In genomic region chr5:141609921-141610320, GRCh38 we compare ENCODE assay signal across 8 cellular contexts. TPM values are rescaled to one million over a fixed set of nuclear protein-coding genes. Genes with fewer than 3 reads are reported as not detected.
DNase-seq lines count a peak whose midpoint lies in the region; ATAC-seq, FAIRE-seq and TF ChIP-seq lines count a peak whose summit lies in the region.
"Not testable (repeated sequence)": the region's sequence is repeated elsewhere in the genome, so short reads cannot be mapped to it uniquely, and the experiment has no call there.

No MANE protein-coding gene starts in this region.

- not testable (repeated sequence) for H3K9me1 ChIP-seq in K562 (ENCODE audit: control insufficient read depth, insufficient read depth, low read length)

- not testable (repeated sequence) for FAIRE-seq in K562 (lab: Jason Lieb, UNC); small intestine (lab: Jason Lieb, UNC)

- POLR2A ChIA-PET in T-cell (lab: Charles Lee); activated CD4-positive, alpha-beta T cell treated with anti-CD3 and anti-CD28 coated beads, Interleukin-2, amount 10 ng/mL, durations not matched to agents 7 days and 5 days (lab: Charles Lee): not testable (repeated sequence)
- POLR2A ChIA-PET in K562 (lab: Yijun Ruan, JAX): interaction anchor here (0.7 to 3.2 kb wide), 3 partner anchors 9 to 19 kb away, joined by 6 to 16 read pairs (median 6); partner anchors contain the start of gene DIAPH1

- not testable (repeated sequence) for H3K9me3 Mint-ChIP-seq in T-cell; activated CD4-positive, alpha-beta T cell treated with anti-CD3 and anti-CD28 coated beads, Interleukin-2, amount 10 ng/mL, durations not matched to agents 7 days and 5 days; activated T-helper 17 cell treated with anti-CD3 and anti-CD28 coated beads, Interleukin-2, amount 50 U/mL, for 72 hours; naive B cell

- TF ChIP-seq EP300 in K562 (IDR thresholded peaks at IDR 0.05; ENCODE audit: low read length): not testable (repeated sequence)

- H3K4me3 Mint-ChIP-seq in T-cell: peak overlapping the region; percentile 21 to 73 (median 53)
- not testable (repeated sequence) for H3K4me3 Mint-ChIP-seq in activated CD4-positive, alpha-beta T cell treated with anti-CD3 and anti-CD28 coated beads, Interleukin-2, amount 10 ng/mL, durations not matched to agents 7 days and 5 days; naive B cell
- H3K4me3 Mint-ChIP-seq in activated T-helper 17 cell treated with anti-CD3 and anti-CD28 coated beads, Interleukin-2, amount 50 U/mL, for 72 hours: peak overlapping the region; percentile 76

- not testable (repeated sequence) for BruUV-seq in K562 (replicated peaks; lab: Mats Ljungman, UMichigan)

- peaks cover 87 to 99% (median 97%) of the 10 kb centered on the region in 10 experiments for H3K4me1 ChIP-seq in BLaER1 treated with 17β-estradiol and CSF1 and Interleukin-3, amounts not matched to agents 10 nM and 100 nM
- H3K4me1 ChIP-seq in DND-41 (ENCODE audit: insufficient read depth, low read length) (peaks cover 95% of the 10 kb centered on the region), K562 (replicated peaks in 1 of 2; ENCODE audit: control insufficient read depth in 2 of 2, insufficient read depth in 2 of 2, low read length in 2 of 2) (peaks cover 9 to 40% of the 10 kb centered on the region in 2 experiments; a peak in 4 of 5 replicates)
- H3K4me1 ChIP-seq in small intestine (ENCODE audit: control insufficient read depth in 2 of 2, insufficient read depth in 1 of 2, low read depth in 1 of 2, low read length in 1 of 2): not testable (repeated sequence)

- not testable (repeated sequence) for DNase-seq in DND-41; T-cell; activated CD4-positive, alpha-beta T cell treated with anti-CD3 and anti-CD28 coated beads, Interleukin-2, amount 10 ng/mL, durations not matched to agents 7 days and 5 days; K562 (ENCODE audit: extremely low read depth in 1 of 4, low spot score in 3 of 4); naive B cell; small intestine

- H3K27me3 Mint-ChIP-seq in T-cell; activated CD4-positive, alpha-beta T cell treated with anti-CD3 and anti-CD28 coated beads, Interleukin-2, amount 10 ng/mL, durations not matched to agents 7 days and 5 days; activated T-helper 17 cell treated with anti-CD3 and anti-CD28 coated beads, Interleukin-2, amount 50 U/mL, for 72 hours; naive B cell: not testable (repeated sequence)

- H3K4me2 ChIP-seq in BLaER1 treated with 17β-estradiol and CSF1 and Interleukin-3, amounts not matched to agents 10 nM and 100 nM: peak overlapping the region; percentile 81 to 96 (median 91); a peak in 21 of 22 replicates
- H3K4me2 ChIP-seq in DND-41 (ENCODE audit: insufficient read depth, low read length): peak overlapping the region; percentile 38; the same call in 1 of the 2 replicates
- H3K4me2 ChIP-seq in K562 (ENCODE audit: insufficient read depth, low read length): not testable (repeated sequence)

- H3K27me3 ChIP-seq in BLaER1 treated with 17β-estradiol and CSF1 and Interleukin-3, amounts not matched to agents 10 nM and 100 nM; DND-41 (ENCODE audit: insufficient read depth, low read length, poor library complexity); K562 (ENCODE audit: control insufficient read depth in 2 of 2, insufficient read depth in 2 of 2, low read length in 2 of 2); small intestine (ENCODE audit: control insufficient read depth in 2 of 2, insufficient read depth in 2 of 2, low read length in 2 of 2): not testable (repeated sequence)

- not testable (repeated sequence) for TF ChIP-seq CTCF in DND-41 (IDR thresholded peaks at IDR 0.05; ENCODE audit: borderline replicate concordance, extremely low read depth, low read length, poor library complexity, severe bottlenecking); K562 (IDR thresholded peaks at IDR 0.05 in 2 of 3, conservative IDR thresholded peaks at IDR 0.05 in 1 of 3; ENCODE audit: insufficient read depth in 2 of 3, low read depth in 1 of 3, low read length in 3 of 3)

- CTCF ChIA-PET in T-cell (lab: Charles Lee): interaction anchor here (0.5 to 5.3 kb wide), 4 partner anchors 8 to 1220 kb away, joined by 3 to 86 read pairs (median 5); partner anchors contain the start of gene DIAPH1 (in 1 of the 2)
- CTCF ChIA-PET in activated CD4-positive, alpha-beta T cell treated with anti-CD3 and anti-CD28 coated beads, Interleukin-2, amount 10 ng/mL, durations not matched to agents 7 days and 5 days (lab: Charles Lee): interaction anchor here (1.1 to 3.2 kb wide), 2 partner anchors 10 to 18 kb away, joined by 4 to 29 read pairs; partner anchors contain the start of gene DIAPH1
- CTCF ChIA-PET in K562 (lab: Yijun Ruan, JAX; ENCODE audit: low intra/inter-chr PET ratio): not testable (repeated sequence)

- H3K9me3 ChIP-seq in BLaER1 treated with 17β-estradiol and CSF1 and Interleukin-3, amounts not matched to agents 10 nM and 100 nM (replicated peaks in 1 of 11): peaks cover 0 to 22% (median 14%) of the 10 kb centered on the region in 11 experiments; a peak in 12 of 22 replicates
- H3K9me3 ChIP-seq in DND-41 (ENCODE audit: insufficient read depth, low read length, severe bottlenecking); K562 (replicated peaks; ENCODE audit: control insufficient read depth, insufficient read depth, low read depth, low read length); small intestine (ENCODE audit: control insufficient read depth, low read depth): not testable (repeated sequence)

- H4K20me1 ChIP-seq in BLaER1 treated with 17β-estradiol and CSF1 and Interleukin-3, amounts not matched to agents 10 nM and 100 nM: peaks cover 0 to 22% (median 4%) of the 10 kb centered on the region in 11 experiments; a peak in 10 of 22 replicates
- H4K20me1 ChIP-seq in DND-41 (ENCODE audit: insufficient read depth, low read length); K562 (replicated peaks; ENCODE audit: control insufficient read depth, insufficient read depth, low read length): not testable (repeated sequence)

- H3K79me2 ChIP-seq in DND-41 (ENCODE audit: insufficient read depth, low read length): peaks cover 91% of the 10 kb centered on the region
- peaks cover 99% of the 10 kb centered on the region for H3K79me2 ChIP-seq in K562 (ENCODE audit: control insufficient read depth, insufficient read depth, low read length)

- TF ChIP-seq POLR2A in K562 (conservative IDR thresholded peaks at IDR 0.05): not testable (repeated sequence)

- H3K4me1 Mint-ChIP-seq in T-cell (peaks cover 92 to 99% (median 94%) of the 10 kb centered on the region in 3 donors), naive B cell (peaks cover 43 to 78% (median 65%) of the 10 kb centered on the region in 3 donors)
- peaks cover 92% of the 10 kb centered on the region for H3K4me1 Mint-ChIP-seq in activated CD4-positive, alpha-beta T cell treated with anti-CD3 and anti-CD28 coated beads, Interleukin-2, amount 10 ng/mL, durations not matched to agents 7 days and 5 days
- H3K4me1 Mint-ChIP-seq in activated T-helper 17 cell treated with anti-CD3 and anti-CD28 coated beads, Interleukin-2, amount 50 U/mL, for 72 hours: peaks cover 46% of the 10 kb centered on the region

- intact Hi-C loops in K562 (cut with micrococcal nuclease): loop anchor here (10.0 kb wide), 1 partner anchor 1495 kb away; the partner anchor contains the start of gene PURA

- in situ Hi-C loops in K562 (cut with MboI): not testable (repeated sequence)

- peak overlapping the region; percentile 88 to 92 for H3K27ac Mint-ChIP-seq in T-cell
- H3K27ac Mint-ChIP-seq in activated CD4-positive, alpha-beta T cell treated with anti-CD3 and anti-CD28 coated beads, Interleukin-2, amount 10 ng/mL, durations not matched to agents 7 days and 5 days: peak overlapping the region; percentile 95
- H3K27ac Mint-ChIP-seq in activated T-helper 17 cell treated with anti-CD3 and anti-CD28 coated beads, Interleukin-2, amount 50 U/mL, for 72 hours: peak overlapping the region; percentile 87
- peak overlapping the region in 4 of 6 donors; percentile 35 to 58 (median 52) for H3K27ac Mint-ChIP-seq in naive B cell

- H3K36me3 ChIP-seq in BLaER1 treated with 17β-estradiol and CSF1 and Interleukin-3, amounts not matched to agents 10 nM and 100 nM: peaks cover 0 to 63% (median 38%) of the 10 kb centered on the region in 11 experiments; a peak in 19 of 22 replicates
- peaks cover 23% of the 10 kb centered on the region; the same call in 1 of the 2 replicates for H3K36me3 ChIP-seq in DND-41 (ENCODE audit: insufficient read depth, low read length)
- peaks cover 56% of the 10 kb centered on the region; the same call in 2 of the 3 replicates for H3K36me3 ChIP-seq in K562 (ENCODE audit: control insufficient read depth, insufficient read depth, low read length)
- H3K36me3 ChIP-seq in small intestine (ENCODE audit: control insufficient read depth in 2 of 2, insufficient read depth in 2 of 2, low read length in 2 of 2): not testable (repeated sequence)

- H3K4me3 ChIP-seq in BLaER1 treated with 17β-estradiol and CSF1 and Interleukin-3, amounts not matched to agents 10 nM and 100 nM: 0 out of 20 replicates have a peak overlapping the region, but pooled peaks of 1 of the 10 experiments have one; percentile 38
- not testable (repeated sequence) for H3K4me3 ChIP-seq in DND-41 (ENCODE audit: low read depth in 1 of 2, low read length in 2 of 2); K562; small intestine (ENCODE audit: low read depth in 1 of 2, low read length in 2 of 2)

- TF ChIP-seq RAD21 in K562 (CRISPR knock-in tag; conservative IDR thresholded peaks at IDR 0.05 in 1 of 2, IDR thresholded peaks at IDR 0.05 in 1 of 2): not testable (repeated sequence)

- H3K9ac ChIP-seq in BLaER1 treated with 17β-estradiol and CSF1 and Interleukin-3, amounts not matched to agents 10 nM and 100 nM: peak overlapping the region in 4 of 11 experiments; percentile 15 to 75 (median 48); a peak in 4 of 22 replicates
- H3K9ac ChIP-seq in DND-41 (ENCODE audit: low read depth, low read length); K562 (ENCODE audit: insufficient read depth in 1 of 2, low read depth in 2 of 2, low read length in 2 of 2): not testable (repeated sequence)

- not testable (repeated sequence) for ATAC-seq in DND-41 (ENCODE audit: insufficient read depth, low read depth); T-cell (replicated peaks in 1 of 4); activated T-helper 17 cell treated with anti-CD3 and anti-CD28 coated beads, Interleukin-2, amount 50 U/mL, for 72 hours (replicated peaks); K562; naive B cell (ENCODE audit: low read depth in 2 of 2)

- H2AFZ ChIP-seq in DND-41 (ENCODE audit: low read depth, low read length); K562 (ENCODE audit: low read depth, low read length): not testable (repeated sequence)

- H3K36me3 Mint-ChIP-seq in T-cell: peaks cover 21% of the 10 kb centered on the region
- peaks cover 58% of the 10 kb centered on the region for H3K36me3 Mint-ChIP-seq in activated CD4-positive, alpha-beta T cell treated with anti-CD3 and anti-CD28 coated beads, Interleukin-2, amount 10 ng/mL, durations not matched to agents 7 days and 5 days (ENCODE audit: low read depth)
- peaks cover 69% of the 10 kb centered on the region for H3K36me3 Mint-ChIP-seq in activated T-helper 17 cell treated with anti-CD3 and anti-CD28 coated beads, Interleukin-2, amount 50 U/mL, for 72 hours (ENCODE audit: low read depth)
- H3K36me3 Mint-ChIP-seq in naive B cell: not testable (repeated sequence)

- peak overlapping the region in 10 of 11 experiments; percentile 6 to 94 (median 92); a peak in 17 of 22 replicates for H3K27ac ChIP-seq in BLaER1 treated with 17β-estradiol and CSF1 and Interleukin-3, amounts not matched to agents 10 nM and 100 nM
- H3K27ac ChIP-seq in DND-41 (ENCODE audit: low read length) (peak overlapping the region; percentile 92), small intestine (ENCODE audit: low read depth in 1 of 2, low read length in 1 of 2) (peak overlapping the region; percentile 24 to 32)
- H3K27ac ChIP-seq in K562 (ENCODE audit: extremely low read depth, low read depth, low read length): not testable (repeated sequence)

- 86% methylated on average over 4 of the region's 7 CpGs for WGBS in K562 (ENCODE audit: insufficient coverage, low coverage, missing lambda C conversion rate)
- WGBS in small intestine, 3 donors: 97 to 100% (median 99%) methylated on average over 7 of the region's 7 CpGs

RNA-seq across cellular contexts. Expression of gene DIAPH1, which starts 8.9 kb away (rescaled TPM):
- 100 to 1,000 TPM; 190 to 271 (median 211) TPM for total RNA-seq in T-cell
- 100 to 1,000 TPM; 297 to 302 TPM for total RNA-seq in activated CD4-positive, alpha-beta T cell treated with anti-CD3 and anti-CD28 coated beads, Interleukin-2, amount 10 ng/mL, durations not matched to agents 7 days and 5 days
- total RNA-seq in activated T-helper 17 cell treated with anti-CD3 and anti-CD28 coated beads, Interleukin-2, amount 50 U/mL, for 72 hours: 100 to 1,000 TPM; 186 to 268 TPM
- 295 and 514 TPM in 2 replicates for total RNA-seq in K562 (2011; cell fraction: chromatin; rRNA removed; ENCODE audit: low replicate concordance)
- 151 and 162 TPM in 2 replicates for total RNA-seq in K562 (2011; cell fraction: nucleolus; rRNA removed)
- total RNA-seq in K562 (2011; cell fraction: nucleoplasm; rRNA removed): 271 and 317 TPM in 2 replicates
- 90.1 and 91.4 TPM in 2 replicates for total RNA-seq in K562 (2014; rRNA removed)
- total RNA-seq in K562 (2014; rRNA removed; fragmentation: Illumina TruSeq; extraction: Trizol): 73.7 and 84.9 TPM in 2 replicates
- 60.8 and 68.0 TPM in 2 replicates for total RNA-seq in K562 (2015; rRNA removed; fragmentation: Illumina TruSeq; extraction: Trizol)
- 268 and 328 TPM in 2 replicates for total RNA-seq in K562 (2021)
- polyA plus RNA-seq in K562 (2011; rRNA removed): 146 and 159 TPM in 2 replicates
- polyA plus RNA-seq in K562 (2011; cell fraction: cytosol; rRNA removed): 137 TPM in 2 replicates
- 325 and 501 TPM in 2 replicates for polyA plus RNA-seq in K562 (2011; cell fraction: nucleus; rRNA removed)
- 172 and 199 TPM in 2 replicates for polyA plus RNA-seq in K562 (2012)
- polyA plus RNA-seq in K562 (2014; fragmentation: Illumina TruSeq; extraction: Trizol): 261 and 291 TPM in 2 replicates
- polyA plus RNA-seq in K562 (2014; fragmentation: Nextera tagmentation; extraction: Ambion mirVana): 10 to 100 TPM; 75.8 to 97.8 TPM
- 131 and 168 TPM in 2 replicates for polyA plus RNA-seq in K562 (2014; rRNA removed)
- 279 and 286 TPM in 2 replicates for polyA minus RNA-seq in K562 (2011; rRNA and poly(A)+ RNA removed)
- polyA minus RNA-seq in K562 (2011; cell fraction: cytosol; rRNA and poly(A)+ RNA removed): 184 and 249 TPM in 2 replicates
- 108 and 288 TPM in 2 replicates for polyA minus RNA-seq in K562 (2011; cell fraction: nucleus; rRNA and poly(A)+ RNA removed)
- 10 to 100 TPM; 29.5 to 54.9 (median 45.9) TPM for polyA plus RNA-seq in naive B cell (ENCODE audit: low read depth in 6 of 6)
- polyA plus RNA-seq in small intestine: 10 to 100 TPM; 58.4 to 97.3 (median 87.8) TPM

RNA-seq across cellular contexts. Expression of gene HDAC3, which starts 26.7 kb away (rescaled TPM):
- total RNA-seq in T-cell (10 to 100 TPM; 68.5 to 78.5 (median 73.8) TPM), K562 (2014; rRNA removed) (111 and 160 TPM in 2 replicates), K562 (2014; rRNA removed; fragmentation: Illumina TruSeq; extraction: Trizol) (118 and 129 TPM in 2 replicates), K562 (2015; rRNA removed; fragmentation: Illumina TruSeq; extraction: Trizol) (116 and 130 TPM in 2 replicates), K562 (2021) (114 and 119 TPM in 2 replicates)
- 10 to 100 TPM; 70.2 to 73.9 TPM for total RNA-seq in activated CD4-positive, alpha-beta T cell treated with anti-CD3 and anti-CD28 coated beads, Interleukin-2, amount 10 ng/mL, durations not matched to agents 7 days and 5 days
- total RNA-seq in activated T-helper 17 cell treated with anti-CD3 and anti-CD28 coated beads, Interleukin-2, amount 50 U/mL, for 72 hours: 100 to 1,000 TPM; 123 to 174 TPM
- total RNA-seq in K562 (2011; cell fraction: chromatin; rRNA removed; ENCODE audit: low replicate concordance): 380 and 433 TPM in 2 replicates
- 249 and 274 TPM in 2 replicates for total RNA-seq in K562 (2011; cell fraction: nucleolus; rRNA removed)
- 332 and 388 TPM in 2 replicates for total RNA-seq in K562 (2011; cell fraction: nucleoplasm; rRNA removed)
- polyA plus RNA-seq in K562 (2011; rRNA removed) (190 and 191 TPM in 2 replicates), K562 (2014; fragmentation: Illumina TruSeq; extraction: Trizol) (144 and 153 TPM in 2 replicates), K562 (2014; fragmentation: Nextera tagmentation; extraction: Ambion mirVana) (100 to 1,000 TPM in 1 of 2 experiments, 10 to 100 TPM in 1; 89.7 to 107 TPM), K562 (2014; rRNA removed) (120 and 137 TPM in 2 replicates), naive B cell (ENCODE audit: low read depth in 6 of 6) (100 to 1,000 TPM in 3 of 6 donors, 10 to 100 TPM in 3; 88.0 to 173 (median 99.5) TPM), small intestine (10 to 100 TPM; 39.0 to 56.2 (median 42.9) TPM)
- polyA plus RNA-seq in K562 (2011; cell fraction: cytosol; rRNA removed): 207 and 230 TPM in 2 replicates
- polyA plus RNA-seq in K562 (2011; cell fraction: nucleus; rRNA removed): 365 and 426 TPM in 2 replicates
- polyA plus RNA-seq in K562 (2012): 77.6 and 93.4 TPM in 2 replicates
- 136 and 147 TPM in 2 replicates for polyA minus RNA-seq in K562 (2011; rRNA and poly(A)+ RNA removed)
- 73.0 and 87.2 TPM in 2 replicates for polyA minus RNA-seq in K562 (2011; cell fraction: cytosol; rRNA and poly(A)+ RNA removed)
- polyA minus RNA-seq in K562 (2011; cell fraction: nucleus; rRNA and poly(A)+ RNA removed): 80.6 and 114 TPM in 2 replicates

RNA-seq across cellular contexts. Expression of gene RELL2, which starts 26.9 kb away (rescaled TPM):
- 10 to 100 TPM; 15.3 to 30.7 (median 26.0) TPM for total RNA-seq in T-cell
- 10 to 100 TPM; 25.1 to 26.9 TPM for total RNA-seq in activated CD4-positive, alpha-beta T cell treated with anti-CD3 and anti-CD28 coated beads, Interleukin-2, amount 10 ng/mL, durations not matched to agents 7 days and 5 days
- total RNA-seq in activated T-helper 17 cell treated with anti-CD3 and anti-CD28 coated beads, Interleukin-2, amount 50 U/mL, for 72 hours: 10 to 100 TPM; 16.5 to 29.9 TPM
- 14.3 and 44.8 TPM in 2 replicates for total RNA-seq in K562 (2011; cell fraction: chromatin; rRNA removed; ENCODE audit: low replicate concordance)
- 46.6 and 54.9 TPM in 2 replicates for total RNA-seq in K562 (2011; cell fraction: nucleolus; rRNA removed)
- total RNA-seq in K562 (2011; cell fraction: nucleoplasm; rRNA removed): 22.9 and 26.5 TPM in 2 replicates
- 30.7 and 35.5 TPM in 2 replicates for total RNA-seq in K562 (2014; rRNA removed)
- total RNA-seq in K562 (2014; rRNA removed; fragmentation: Illumina TruSeq; extraction: Trizol): 5.0 and 7.0 TPM in 2 replicates
- 14.1 and 14.3 TPM in 2 replicates for total RNA-seq in K562 (2015; rRNA removed; fragmentation: Illumina TruSeq; extraction: Trizol)
- total RNA-seq in K562 (2021): 22.9 and 23.3 TPM in 2 replicates
- polyA plus RNA-seq in K562 (2011; rRNA removed): 17.4 and 17.9 TPM in 2 replicates
- polyA plus RNA-seq in K562 (2011; cell fraction: cytosol; rRNA removed): 15.7 and 32.1 TPM in 2 replicates
- polyA plus RNA-seq in K562 (2011; cell fraction: nucleus; rRNA removed): 65.3 and 140 TPM in 2 replicates
- 4.8 and 10.5 TPM in 2 replicates for polyA plus RNA-seq in K562 (2012)
- 13.3 and 19.8 TPM in 2 replicates for polyA plus RNA-seq in K562 (2014; fragmentation: Illumina TruSeq; extraction: Trizol)
- under 1 TPM; 0.06 to 0.76 TPM for polyA plus RNA-seq in K562 (2014; fragmentation: Nextera tagmentation; extraction: Ambion mirVana)
- 33.8 and 36.0 TPM in 2 replicates for polyA plus RNA-seq in K562 (2014; rRNA removed)
- polyA minus RNA-seq in K562 (2011; rRNA and poly(A)+ RNA removed): 6.0 and 11.9 TPM in 2 replicates
- polyA minus RNA-seq in K562 (2011; cell fraction: cytosol; rRNA and poly(A)+ RNA removed): 7.4 and 8.4 TPM in 2 replicates
- polyA minus RNA-seq in K562 (2011; cell fraction: nucleus; rRNA and poly(A)+ RNA removed): 18.0 and 23.8 TPM in 2 replicates
- polyA plus RNA-seq in naive B cell (ENCODE audit: low read depth in 6 of 6): 1 to 10 TPM; 1.3 to 3.8 (median 2.3) TPM
- polyA plus RNA-seq in small intestine: 1 to 10 TPM; 3.4 to 5.4 (median 4.3) TPM

RNA-seq across cellular contexts. Expression of gene FCHSD1, which starts 41.3 kb away (rescaled TPM):
- total RNA-seq in T-cell (100 to 1,000 TPM in 3 of 5 donors, 10 to 100 TPM in 2; 68.5 to 103 (median 101) TPM), K562 (2014; rRNA removed) (19.2 and 20.6 TPM in 2 replicates), K562 (2014; rRNA removed; fragmentation: Illumina TruSeq; extraction: Trizol) (7.0 and 7.9 TPM in 2 replicates), K562 (2015; rRNA removed; fragmentation: Illumina TruSeq; extraction: Trizol) (12.9 and 13.7 TPM in 2 replicates), K562 (2021) (19.2 and 26.5 TPM in 2 replicates)
- total RNA-seq in activated CD4-positive, alpha-beta T cell treated with anti-CD3 and anti-CD28 coated beads, Interleukin-2, amount 10 ng/mL, durations not matched to agents 7 days and 5 days: 10 to 100 TPM; 58.0 to 59.3 TPM
- 100 to 1,000 TPM in 1 of 2 donors, 10 to 100 TPM in 1; 38.7 to 113 TPM for total RNA-seq in activated T-helper 17 cell treated with anti-CD3 and anti-CD28 coated beads, Interleukin-2, amount 50 U/mL, for 72 hours
- 160 and 307 TPM in 2 replicates for total RNA-seq in K562 (2011; cell fraction: chromatin; rRNA removed; ENCODE audit: low replicate concordance)
- 128 and 139 TPM in 2 replicates for total RNA-seq in K562 (2011; cell fraction: nucleolus; rRNA removed)
- total RNA-seq in K562 (2011; cell fraction: nucleoplasm; rRNA removed): 143 and 150 TPM in 2 replicates
- polyA plus RNA-seq in K562 (2011; rRNA removed) (24.8 and 36.2 TPM in 2 replicates), K562 (2014; fragmentation: Illumina TruSeq; extraction: Trizol) (13.6 and 20.6 TPM in 2 replicates), K562 (2014; fragmentation: Nextera tagmentation; extraction: Ambion mirVana) (under 1 TPM; 0.35 to 0.84 TPM), K562 (2014; rRNA removed) (28.6 and 37.5 TPM in 2 replicates), naive B cell (ENCODE audit: low read depth in 6 of 6) (10 to 100 TPM in 2 of 6 donors, 1 to 10 TPM in 4; 4.9 to 12.1 (median 8.2) TPM), small intestine (10 to 100 TPM in 2 of 3 donors, 1 to 10 TPM in 1; 8.3 to 14.8 (median 12.4) TPM)
- polyA plus RNA-seq in K562 (2011; cell fraction: cytosol; rRNA removed): 11.3 and 18.8 TPM in 2 replicates
- 300 and 346 TPM in 2 replicates for polyA plus RNA-seq in K562 (2011; cell fraction: nucleus; rRNA removed)
- polyA plus RNA-seq in K562 (2012): 16.4 and 35.9 TPM in 2 replicates
- polyA minus RNA-seq in K562 (2011; rRNA and poly(A)+ RNA removed): 7.8 and 12.4 TPM in 2 replicates
- polyA minus RNA-seq in K562 (2011; cell fraction: cytosol; rRNA and poly(A)+ RNA removed): 12.8 and 13.1 TPM in 2 replicates
- 43.8 and 62.2 TPM in 2 replicates for polyA minus RNA-seq in K562 (2011; cell fraction: nucleus; rRNA and poly(A)+ RNA removed)
